8 cellular contexts compared by ENCODE assay signal in genomic region chr5:112420111-112420864, GRCh38. TPM values are rescaled to one million over a fixed set of nuclear protein-coding genes. Genes with fewer than 3 reads are reported as not detected.
DNase-seq lines count a peak whose midpoint lies in the region; ATAC-seq, FAIRE-seq and TF ChIP-seq lines count a peak whose summit lies in the region.

No MANE protein-coding gene starts in this region.

- no peak overlapping the region for H3K27ac Mint-ChIP-seq in naive thymus-derived CD4-positive, alpha-beta T cell

- H3K9me3 ChIP-seq in naive thymus-derived CD4-positive, alpha-beta T cell (ENCODE audit: control insufficient read depth in 2 of 3, low read length in 3 of 3) = no peaks in the 10 kb centered on the region

- H3K4me1 Mint-ChIP-seq in naive thymus-derived CD4-positive, alpha-beta T cell = peaks cover 0 to 17% (median 13%) of the 10 kb centered on the region in 7 donors

- FAIRE-seq in urothelium cell line (lab: Jason Lieb, UNC) = no peak

- DNase-seq in CD1c-positive myeloid dendritic cell (ENCODE audit: extremely low spot score) (peak; percentile 38), NCI-H2227 (lab: John Stamatoyannopoulos, UW; ENCODE audit: unreplicated experiment) (peak; percentile 83), foreskin fibroblast (peak; percentile 18 to 75), urothelium cell line (ENCODE audit: low spot score) (peak; percentile 89)
- peak; percentile 72 for DNase-seq in activated CD8-positive, alpha-beta memory T cell treated with anti-CD3 and anti-CD28 coated beads, Interleukin-2, amount 50 U/mL, for 48 hours
- peak in 1 of 9 donors; percentile 39 for DNase-seq in naive thymus-derived CD4-positive, alpha-beta T cell

- no peaks in the 10 kb centered on the region for H3K4me1 ChIP-seq in naive thymus-derived CD4-positive, alpha-beta T cell (ENCODE audit: control insufficient read depth in 2 of 2, insufficient read depth in 2 of 2, low read length in 2 of 2)

- CTCF ChIA-PET in naive thymus-derived CD4-positive, alpha-beta T cell (lab: Charles Lee) = interaction anchor here (0.5 kb wide), 1 partner anchor 338 kb away, joined by 3 read pairs; no protein-coding TSS in a partner anchor

- no peak overlapping the region for H3K27ac ChIP-seq in naive thymus-derived CD4-positive, alpha-beta T cell (ENCODE audit: low read depth, low read length)

- TF ChIP-seq CTCF in foreskin fibroblast (IDR thresholded peaks at IDR 0.05; ENCODE audit: low read depth, low read length) = peak; percentile 60

- POLR2A ChIA-PET in naive thymus-derived CD4-positive, alpha-beta T cell (lab: Charles Lee) = no interaction called here

- H3K27me3 ChIP-seq in naive thymus-derived CD4-positive, alpha-beta T cell (ENCODE audit: control insufficient read depth in 2 of 2, insufficient read depth in 2 of 2, low read length in 2 of 2) = peaks cover 3 to 9% of the 10 kb centered on the region in 2 donors

- intact Hi-C loops in naive thymus-derived CD4-positive, alpha-beta T cell (cut with micrococcal nuclease) = no loop called here

- H3K9me3 Mint-ChIP-seq in naive thymus-derived CD4-positive, alpha-beta T cell = peaks cover 0 to 9% (median 3%) of the 10 kb centered on the region in 11 donors

- ATAC-seq in GM18870 (IDR thresholded peaks at IDR 0.05; ENCODE audit: unreplicated experiment) (peak; percentile 53), HG03095 (IDR thresholded peaks at IDR 0.05; ENCODE audit: unreplicated experiment) (peak; percentile 88)
- peak; percentile 76 for ATAC-seq in naive thymus-derived CD4-positive, alpha-beta T cell

- H3K4me3 ChIP-seq in foreskin fibroblast (ENCODE audit: low read depth in 1 of 2, low read length in 2 of 2) = peak overlapping the region; percentile 41 to 53
- H3K4me3 ChIP-seq in naive thymus-derived CD4-positive, alpha-beta T cell (ENCODE audit: low read length) = no peak overlapping the region

- peaks cover 0 to 4% (median 0%) of the 10 kb centered on the region in 5 donors for H3K36me3 Mint-ChIP-seq in naive thymus-derived CD4-positive, alpha-beta T cell

- no peaks in the 10 kb centered on the region for H3K36me3 ChIP-seq in naive thymus-derived CD4-positive, alpha-beta T cell (ENCODE audit: control insufficient read depth in 2 of 3, insufficient read depth in 3 of 3, low read length in 3 of 3)

- H3K27me3 Mint-ChIP-seq in naive thymus-derived CD4-positive, alpha-beta T cell = peaks cover 47 to 66% (median 60%) of the 10 kb centered on the region in 5 donors

- peak overlapping the region in 6 of 10 donors; percentile 36 to 57 (median 53) for H3K4me3 Mint-ChIP-seq in naive thymus-derived CD4-positive, alpha-beta T cell

RNA-seq across cellular contexts. Expression of gene EPB41L4A, which starts 1.2 kb away (rescaled TPM):
- total RNA-seq in naive thymus-derived CD4-positive, alpha-beta T cell = 1 to 10 TPM in 3 of 5 experiments, under 1 TPM in 1, not detected in 1; 0.30 to 1.7 (median 1.4) TPM
- under 1 TPM; 0.17 to 0.59 TPM for polyA plus RNA-seq in naive thymus-derived CD4-positive, alpha-beta T cell
